ENCODE assay signal across 9 cellular contexts in genomic region chr3:56782900-56783299, GRCh38. TPM values are rescaled to one million over a fixed set of nuclear protein-coding genes. Genes with fewer than 3 reads are reported as not detected.
DNase-seq lines count a peak whose midpoint lies in the region; ATAC-seq and TF ChIP-seq lines count a peak whose summit lies in the region.
"Had no signal": no experiment of that assay in that cellular context is flagged by ENCODE, and none has a peak within 500 bp of the region (broad histone marks: within the 10 kb centered on the region; RNA-seq: fewer than 3 reads in every experiment).

No MANE protein-coding gene starts in this region.

- H3K27me3 Mint-ChIP-seq in Caco-2 (ENCODE audit: insufficient read depth, unreplicated experiment): no peaks in the 10 kb centered on the region
- peaks cover 17% of the 10 kb centered on the region for H3K27me3 Mint-ChIP-seq in osteocyte (ENCODE audit: unreplicated experiment)

- DNase-seq in Caco-2 (no peak), Peyer's patch (no peak), osteocyte (ENCODE audit: extremely low spot score, unreplicated experiment) (no peak), A172 (ENCODE audit: low spot score) (no peak), kidney tubule cell (ENCODE audit: low spot score) (no peak)
- DNase-seq in effector memory CD4-positive, alpha-beta T cell: no peak
- DNase-seq: stimulated activated CD4-positive, alpha-beta T cell treated with anti-CD3 and anti-CD28 coated beads, Interleukin-2, amount 100 ng/mL, for 48 hours had no signal

- H3K27me3 ChIP-seq in Caco-2 (replicated peaks; ENCODE audit: control insufficient read depth, insufficient read depth, low read length) (no peaks in the 10 kb centered on the region), Peyer's patch (no peaks in the 10 kb centered on the region)
- H3K27me3 ChIP-seq in effector memory CD4-positive, alpha-beta T cell (replicated peaks; ENCODE audit: control insufficient read depth, insufficient read depth, low read length, poor library complexity, severe bottlenecking): no peaks in the 10 kb centered on the region

- H3K4me3 ChIP-seq in Caco-2 (ENCODE audit: low read depth, low read length) (no peak overlapping the region), Peyer's patch (no peak overlapping the region)
- no peak overlapping the region for H3K4me3 ChIP-seq in effector memory CD4-positive, alpha-beta T cell (ENCODE audit: insufficient read depth, low read depth, low read length, poor library complexity, severe bottlenecking)

- no peak for TF ChIP-seq POLR2A in Peyer's patch (IDR thresholded peaks at IDR 0.05)

- H3K4me1 Mint-ChIP-seq in Caco-2 (ENCODE audit: low read depth, unreplicated experiment) (peaks cover 25% of the 10 kb centered on the region), osteocyte (ENCODE audit: unreplicated experiment) (peaks cover 20% of the 10 kb centered on the region)

- BruUV-seq in Caco-2 (replicated peaks; lab: Mats Ljungman, UMichigan): no TSS peak

- POLR2A ChIA-PET in Caco-2 (lab: Charles Lee): no interaction called here

- H3K27ac ChIP-seq in Peyer's patch: peak overlapping the region; percentile 69 to 79 (median 69)
- H3K27ac ChIP-seq in effector memory CD4-positive, alpha-beta T cell (ENCODE audit: insufficient read depth, low read length, poor library complexity, severe bottlenecking): peak overlapping the region; percentile 62

- TF ChIP-seq CTCF in Caco-2 (IDR thresholded peaks at IDR 0.05; ENCODE audit: insufficient read depth in 1 of 2, low read depth in 1 of 2, low read length in 1 of 2, severe bottlenecking in 1 of 2, unreplicated experiment in 1 of 2) (no peak), Peyer's patch (IDR thresholded peaks at IDR 0.05) (no peak), osteocyte (IDR thresholded peaks at IDR 0.05) (no peak)

- H3K27ac Mint-ChIP-seq in Caco-2 (ENCODE audit: unreplicated experiment) (peak overlapping the region; percentile 40), osteocyte (ENCODE audit: unreplicated experiment) (peak overlapping the region; percentile 79)

- ATAC-seq in HG02571 (IDR thresholded peaks at IDR 0.05; ENCODE audit: unreplicated experiment) (no peak), HG03108 (IDR thresholded peaks at IDR 0.05; ENCODE audit: unreplicated experiment) (no peak)

- H3K9me3 Mint-ChIP-seq in Caco-2 (ENCODE audit: unreplicated experiment) (no peaks in the 10 kb centered on the region), osteocyte (ENCODE audit: unreplicated experiment) (no peaks in the 10 kb centered on the region)

- CTCF ChIA-PET in Caco-2 (lab: Charles Lee): no interaction called here

- H3K9me3 ChIP-seq in Caco-2 (no peaks in the 10 kb centered on the region), Peyer's patch (no peaks in the 10 kb centered on the region)
- no peaks in the 10 kb centered on the region for H3K9me3 ChIP-seq in effector memory CD4-positive, alpha-beta T cell (ENCODE audit: control insufficient read depth, low read length)

- H3K36me3 ChIP-seq in Caco-2 (ENCODE audit: control insufficient read depth, insufficient read depth, low read length) (no peaks in the 10 kb centered on the region), Peyer's patch (no peaks in the 10 kb centered on the region)
- no peaks in the 10 kb centered on the region for H3K36me3 ChIP-seq in effector memory CD4-positive, alpha-beta T cell (ENCODE audit: control insufficient read depth, insufficient read depth, low read length)

- H3K4me1 ChIP-seq in Caco-2 (peaks cover 23% of the 10 kb centered on the region), Peyer's patch (peaks cover 0 to 32% (median 12%) of the 10 kb centered on the region in 4 donors)
- peaks cover 90% of the 10 kb centered on the region for H3K4me1 ChIP-seq in effector memory CD4-positive, alpha-beta T cell (ENCODE audit: control insufficient read depth, insufficient read depth, low read length, poor library complexity, severe bottlenecking)

- no peak overlapping the region for H3K4me3 Mint-ChIP-seq in Caco-2 (ENCODE audit: unreplicated experiment)
- H3K4me3 Mint-ChIP-seq in osteocyte (ENCODE audit: unreplicated experiment): no peak overlapping the region

- H3K36me3 Mint-ChIP-seq in Caco-2 (ENCODE audit: insufficient read depth, unreplicated experiment) (no peaks in the 10 kb centered on the region), osteocyte (ENCODE audit: unreplicated experiment) (no peaks in the 10 kb centered on the region)

- intact Hi-C loops in Caco-2 (cut with micrococcal nuclease; ENCODE audit: unreplicated experiment): no loop called here

RNA-seq across cellular contexts. Expression of gene ARHGEF3, which starts 18.8 kb away (rescaled TPM):
- total RNA-seq in Caco-2 (2022) (10.2 and 14.8 TPM in 2 replicates), Peyer's patch (10 to 100 TPM in 1 of 4 donors, 1 to 10 TPM in 3; 4.5 to 40.4 (median 6.2) TPM), osteocyte (2.5 and 2.7 TPM in 2 replicates)
- 10.4 and 14.4 TPM in 2 replicates for total RNA-seq in A172 (2014; rRNA removed; shearing (Covaris generic))
